In genomic region chr6:148364056-148364844, GRCh38 we compare ENCODE assay signal across 12 cellular contexts. TPM values are rescaled to one million over a fixed set of nuclear protein-coding genes. Genes with fewer than 3 reads are reported as not detected.
DNase-seq lines count a peak whose midpoint lies in the region; ATAC-seq and TF ChIP-seq lines count a peak whose summit lies in the region.
"Had no signal": no experiment of that assay in that cellular context is flagged by ENCODE, and none has a peak within 500 bp of the region (broad histone marks: within the 10 kb centered on the region; RNA-seq: fewer than 3 reads in every experiment).

No MANE protein-coding gene starts in this region.

- H3K9me3 Mint-ChIP-seq in GM23338: peaks cover 2% of the 10 kb centered on the region; the same call in 1 of the 3 replicates

- intact Hi-C loops in sigmoid colon (cut with DNase I): no loop called here

- H3K4me1 Mint-ChIP-seq in GM23338: peaks cover 39% of the 10 kb centered on the region

- no peaks in the 10 kb centered on the region; the same call in 1 of the 2 replicates for H4K20me1 ChIP-seq in GM23338 (replicated peaks; ENCODE audit: insufficient read depth)

- H3K9me3 ChIP-seq in gastroesophageal sphincter: no peaks in the 10 kb centered on the region
- H3K9me3 ChIP-seq in sigmoid colon: no peaks in the 10 kb centered on the region

- H3K9me2 ChIP-seq in GM23338 (ENCODE audit: insufficient read depth): no peaks in the 10 kb centered on the region

- TF ChIP-seq POLR2A in gastroesophageal sphincter (IDR thresholded peaks at IDR 0.05) (no peak), sigmoid colon (IDR thresholded peaks at IDR 0.05) (no peak)

- WGBS in gastroesophageal sphincter (ENCODE audit: low coverage in 1 of 2), 2 donors: 58 to 75% methylated on average over 5 to 12 of the region's 12 CpGs
- 58 to 85% methylated on average over 12 of the region's 12 CpGs for WGBS in sigmoid colon, 2 donors

- peaks cover 3% of the 10 kb centered on the region for H3K27me3 Mint-ChIP-seq in GM23338 (ENCODE audit: insufficient read depth, low read depth, poor library complexity)

- DNase-seq in ELR (ENCODE audit: low read depth) (peak; percentile 96), SW 1271 (lab: John Stamatoyannopoulos, UW) (peak; percentile 48 to 83), sigmoid colon (no peak), GM23338 (ENCODE audit: low spot score) (no peak)
- no peak for DNase-seq in stimulated activated CD4-positive, alpha-beta T cell treated with anti-CD3 and anti-CD28 coated beads, Interleukin-12 subunit alpha, Interleukin-12 subunit beta, amount 100 ng/mL, for 4 hours
- DNase-seq: DND-41; effector CD4-positive, alpha-beta T cell; NCI-H1436 treated with DMSO at 0.1 percent for 48 hours had no signal

- H3K36me3 ChIP-seq in gastroesophageal sphincter: no peaks in the 10 kb centered on the region
- H3K36me3 ChIP-seq in sigmoid colon: no peaks in the 10 kb centered on the region
- H3K36me3 ChIP-seq in GM23338 (ENCODE audit: insufficient read depth): no peaks in the 10 kb centered on the region

- H3K4me2 ChIP-seq in GM23338: no peak overlapping the region

- H3K36me3 Mint-ChIP-seq in GM23338 (ENCODE audit: low read depth): peaks cover 2% of the 10 kb centered on the region; the same call in 2 of the 3 replicates

- TF ChIP-seq EP300 in gastroesophageal sphincter (IDR thresholded peaks at IDR 0.05): no peak
- TF ChIP-seq EP300 in sigmoid colon (IDR thresholded peaks at IDR 0.05): peak in 1 of 4 donors; percentile 51

- H3K4me3 ChIP-seq in gastroesophageal sphincter: no peak overlapping the region
- no peak overlapping the region for H3K4me3 ChIP-seq in sigmoid colon
- no peak overlapping the region for H3K4me3 ChIP-seq in GM23338
- H3K4me3 ChIP-seq: SK-N-MC had no signal

- H3K27ac Mint-ChIP-seq in GM23338: no peak overlapping the region

- peaks cover 89% of the 10 kb centered on the region for H3K79me2 ChIP-seq in GM23338 (replicated peaks; ENCODE audit: insufficient read depth)

- ATAC-seq in gastroesophageal sphincter: peak; percentile 61
- no peak for ATAC-seq in GM23338
- no peak for ATAC-seq in HG02884 (IDR thresholded peaks at IDR 0.05; ENCODE audit: unreplicated experiment)
- ATAC-seq in GM18502 (IDR thresholded peaks at IDR 0.05; ENCODE audit: poor library complexity, unreplicated experiment): no peak

- H3K4me1 ChIP-seq in gastroesophageal sphincter (peaks cover 0 to 66% (median 17%) of the 10 kb centered on the region in 3 donors), sigmoid colon (peaks cover 0 to 19% (median 10%) of the 10 kb centered on the region in 4 donors), GM23338 (ENCODE audit: insufficient read depth) (peaks cover 26% of the 10 kb centered on the region)

- H2AFZ ChIP-seq in GM23338: no peak overlapping the region

- H3K27ac ChIP-seq in gastroesophageal sphincter (peak overlapping the region in 3 of 4 donors; percentile 41 to 64 (median 59)), sigmoid colon (peak overlapping the region; percentile 15 to 69 (median 32)), GM23338 (ENCODE audit: low read depth) (no peak overlapping the region)
- H3K27ac ChIP-seq: SK-N-MC had no signal

- no peaks in the 10 kb centered on the region for H3F3A ChIP-seq in GM23338 (replicated peaks; ENCODE audit: low read depth)

- no peak for TF ChIP-seq CTCF in gastroesophageal sphincter (IDR thresholded peaks at IDR 0.05)
- TF ChIP-seq CTCF in sigmoid colon (IDR thresholded peaks at IDR 0.05): no peak
- no peak for TF ChIP-seq CTCF in GM23338 (conservative IDR thresholded peaks at IDR 0.05; ENCODE audit: low read depth in 2 of 2)

- H3K4me3 Mint-ChIP-seq in GM23338: no peak overlapping the region

- H3K27me3 ChIP-seq in gastroesophageal sphincter (no peaks in the 10 kb centered on the region), sigmoid colon (no peaks in the 10 kb centered on the region), GM23338 (ENCODE audit: insufficient read depth) (no peaks in the 10 kb centered on the region)

TF ChIP-seq in GM23338, 12 proteins besides CTCF, POLR2A, EP300 and RAD21:
- TF ChIP-seq EZH2phosphoT487 (IDR thresholded peaks at IDR 0.05; ENCODE audit: unreplicated experiment) (no peak), EZH2 (IDR thresholded peaks at IDR 0.05; ENCODE audit: low read depth, unreplicated experiment) (no peak), STAT1 (IDR thresholded peaks at IDR 0.05; ENCODE audit: unreplicated experiment) (no peak), ETS1 (IDR thresholded peaks at IDR 0.05) (no peak), JUNB (IDR thresholded peaks at IDR 0.05; ENCODE audit: unreplicated experiment) (no peak), CREB1 (CRISPR knock-in tag; IDR thresholded peaks at IDR 0.05; ENCODE audit: low read depth) (no peak)
- TF ChIP-seq, protein P1, sequence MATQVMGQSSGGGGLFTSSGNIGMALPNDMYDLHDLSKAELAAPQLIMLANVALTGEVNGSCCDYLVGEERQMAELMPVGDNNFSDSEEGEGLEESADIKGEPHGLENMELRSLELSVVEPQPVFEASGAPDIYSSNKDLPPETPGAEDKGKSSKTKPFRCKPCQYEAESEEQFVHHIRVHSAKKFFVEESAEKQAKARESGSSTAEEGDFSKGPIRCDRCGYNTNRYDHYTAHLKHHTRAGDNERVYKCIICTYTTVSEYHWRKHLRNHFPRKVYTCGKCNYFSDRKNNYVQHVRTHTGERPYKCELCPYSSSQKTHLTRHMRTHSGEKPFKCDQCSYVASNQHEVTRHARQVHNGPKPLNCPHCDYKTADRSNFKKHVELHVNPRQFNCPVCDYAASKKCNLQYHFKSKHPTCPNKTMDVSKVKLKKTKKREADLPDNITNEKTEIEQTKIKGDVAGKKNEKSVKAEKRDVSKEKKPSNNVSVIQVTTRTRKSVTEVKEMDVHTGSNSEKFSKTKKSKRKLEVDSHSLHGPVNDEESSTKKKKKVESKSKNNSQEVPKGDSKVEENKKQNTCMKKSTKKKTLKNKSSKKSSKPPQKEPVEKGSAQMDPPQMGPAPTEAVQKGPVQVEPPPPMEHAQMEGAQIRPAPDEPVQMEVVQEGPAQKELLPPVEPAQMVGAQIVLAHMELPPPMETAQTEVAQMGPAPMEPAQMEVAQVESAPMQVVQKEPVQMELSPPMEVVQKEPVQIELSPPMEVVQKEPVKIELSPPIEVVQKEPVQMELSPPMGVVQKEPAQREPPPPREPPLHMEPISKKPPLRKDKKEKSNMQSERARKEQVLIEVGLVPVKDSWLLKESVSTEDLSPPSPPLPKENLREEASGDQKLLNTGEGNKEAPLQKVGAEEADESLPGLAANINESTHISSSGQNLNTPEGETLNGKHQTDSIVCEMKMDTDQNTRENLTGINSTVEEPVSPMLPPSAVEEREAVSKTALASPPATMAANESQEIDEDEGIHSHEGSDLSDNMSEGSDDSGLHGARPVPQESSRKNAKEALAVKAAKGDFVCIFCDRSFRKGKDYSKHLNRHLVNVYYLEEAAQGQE (IDR thresholded peaks at IDR 0.05; ENCODE audit: unreplicated experiment): no peak
TF ChIP-seq in GM23338: peak in this region for 0.

RNA-seq across cellular contexts. Expression of gene SASH1, which starts 21.6 kb away (rescaled TPM):
- total RNA-seq in gastroesophageal sphincter (10 to 100 TPM; 48.9 to 78.9 (median 64.6) TPM), sigmoid colon (100 to 1,000 TPM in 1 of 4 donors, 10 to 100 TPM in 3; 40.5 to 101 (median 61.3) TPM)
- polyA plus RNA-seq in sigmoid colon (10 to 100 TPM in 1 of 3 donors, 1 to 10 TPM in 2; 3.2 to 10.2 (median 8.9) TPM), GM23338 (2016; fragmentation: Nextera tagmentation; extraction: Ambion mirVana) (7.4 and 8.2 TPM in 2 replicates)
- total RNA-seq in GM23338 (2014; rRNA removed; shearing (Covaris generic)): 20.8 and 30.2 TPM in 2 replicates

Comparison
In these comparisons a context has a peak if more than half of its experiments do, and no peak if none do; other contexts are left out.
1. DNase-seq: peak in ELR (single experiment) and SW 1271 (2 of 2); none in sigmoid colon (single experiment), GM23338 (single experiment) and stimulated activated CD4-positive, alpha-beta T cell treated with anti-CD3 and anti-CD28 coated beads, Interleukin-12 subunit alpha, Interleukin-12 subunit beta, amount 100 ng/mL, for 4 hours (single experiment).